Comparison of ENCODE assay signal across 8 cellular contexts in the genomic region with DNA sequence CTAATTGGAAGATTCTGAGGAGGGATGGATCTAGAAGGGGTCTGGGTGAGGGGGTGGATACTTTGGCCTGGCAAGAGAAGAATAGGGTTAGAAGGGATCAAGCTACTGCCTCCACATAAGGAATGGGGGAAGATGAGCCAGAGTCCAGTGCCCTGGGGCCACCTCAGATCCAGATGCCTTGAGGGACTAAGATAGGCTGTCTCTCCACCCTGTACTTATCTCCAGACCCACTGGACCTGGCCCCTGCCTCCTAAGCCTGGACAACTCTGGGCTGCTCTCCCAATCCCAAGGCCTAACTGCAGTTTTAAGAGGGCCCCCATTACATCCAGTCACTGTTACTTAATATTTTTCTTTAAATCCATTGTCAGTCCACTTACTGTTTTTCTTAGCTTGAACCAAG. TPM values are rescaled to one million over a fixed set of nuclear protein-coding genes. Genes with fewer than 3 reads are reported as not detected.
DNase-seq lines count a peak whose midpoint lies in the region; FAIRE-seq lines count a peak whose summit lies in the region.

No MANE protein-coding gene starts in this region.

- H3K36me3 ChIP-seq in subcutaneous abdominal adipose tissue (ENCODE audit: control insufficient read depth in 5 of 5, insufficient read depth in 5 of 5, low read length in 5 of 5) (no peaks in the 10 kb centered on the region), small intestine (ENCODE audit: control insufficient read depth in 2 of 2, insufficient read depth in 2 of 2, low read length in 2 of 2) (no peaks in the 10 kb centered on the region)

- no peaks in the 10 kb centered on the region for H3K27me3 Mint-ChIP-seq in T-helper 1 cell treated with Interleukin-12 subunit alpha and Interleukin-12 subunit beta and Interleukin-4 antibody, amounts not matched to agents 30 μg/mL and 1 μg/mL, for 36 hours (ENCODE audit: low read depth)
- H3K27me3 Mint-ChIP-seq in activated naive CD8-positive, alpha-beta T cell treated with anti-CD3 and anti-CD28 coated beads for 36 hours, result no peaks in the 10 kb centered on the region
- H3K27me3 Mint-ChIP-seq in immature natural killer cell (ENCODE audit: low read depth in 3 of 3), result peaks cover 6 to 11% (median 8%) of the 10 kb centered on the region in 3 donors

- no peaks in the 10 kb centered on the region for H3K9me3 ChIP-seq in subcutaneous abdominal adipose tissue (ENCODE audit: control insufficient read depth in 5 of 5, low read length in 5 of 5)
- H3K9me3 ChIP-seq in small intestine (ENCODE audit: control insufficient read depth, low read depth), result no peaks in the 10 kb centered on the region

- peaks cover 1% of the 10 kb centered on the region for H3K36me3 Mint-ChIP-seq in T-helper 1 cell treated with Interleukin-12 subunit alpha and Interleukin-12 subunit beta and Interleukin-4 antibody, amounts not matched to agents 30 μg/mL and 1 μg/mL, for 36 hours (ENCODE audit: low read depth)
- peaks cover 4% of the 10 kb centered on the region for H3K36me3 Mint-ChIP-seq in activated naive CD8-positive, alpha-beta T cell treated with anti-CD3 and anti-CD28 coated beads for 36 hours
- H3K36me3 Mint-ChIP-seq in immature natural killer cell, result peaks cover 0 to 4% (median 0%) of the 10 kb centered on the region in 3 donors

- H3K9me3 Mint-ChIP-seq in T-helper 1 cell treated with Interleukin-12 subunit alpha and Interleukin-12 subunit beta and Interleukin-4 antibody, amounts not matched to agents 30 μg/mL and 1 μg/mL, for 36 hours, result no peaks in the 10 kb centered on the region
- no peaks in the 10 kb centered on the region for H3K9me3 Mint-ChIP-seq in activated naive CD8-positive, alpha-beta T cell treated with anti-CD3 and anti-CD28 coated beads for 36 hours
- H3K9me3 Mint-ChIP-seq in immature natural killer cell, result no peaks in the 10 kb centered on the region

- H3K27ac ChIP-seq in subcutaneous abdominal adipose tissue (ENCODE audit: low read depth, low read length) (peak overlapping the region; percentile 78), small intestine (ENCODE audit: low read depth in 1 of 2, low read length in 1 of 2) (peak overlapping the region in 1 of 2 donors; percentile 51)

- H3K4me1 Mint-ChIP-seq in T-helper 1 cell treated with Interleukin-12 subunit alpha and Interleukin-12 subunit beta and Interleukin-4 antibody, amounts not matched to agents 30 μg/mL and 1 μg/mL, for 36 hours (ENCODE audit: low read depth), result peaks cover 20% of the 10 kb centered on the region
- H3K4me1 Mint-ChIP-seq in activated naive CD8-positive, alpha-beta T cell treated with anti-CD3 and anti-CD28 coated beads for 36 hours, result peaks cover 24% of the 10 kb centered on the region
- peaks cover 41 to 48% of the 10 kb centered on the region in 2 donors for H3K4me1 Mint-ChIP-seq in immature natural killer cell

- no peak for FAIRE-seq in small intestine (lab: Jason Lieb, UNC)

- peak overlapping the region; percentile 87 to 93 (median 92) for H3K4me3 ChIP-seq in subcutaneous abdominal adipose tissue (ENCODE audit: low read depth in 1 of 5, low read length in 5 of 5)
- H3K4me3 ChIP-seq in small intestine (ENCODE audit: low read depth in 1 of 2, low read length in 2 of 2), result peak overlapping the region in 1 of 2 donors; percentile 78

- H3K4me1 ChIP-seq in subcutaneous abdominal adipose tissue (ENCODE audit: control insufficient read depth in 5 of 5, insufficient read depth in 5 of 5, low read length in 5 of 5) (peaks cover 13 to 72% (median 66%) of the 10 kb centered on the region in 5 donors), small intestine (ENCODE audit: control insufficient read depth in 2 of 2, insufficient read depth in 1 of 2, low read depth in 1 of 2, low read length in 1 of 2) (peaks cover 3 to 8% of the 10 kb centered on the region in 2 donors)

- peak overlapping the region; percentile 92 for H3K4me3 Mint-ChIP-seq in T-helper 1 cell treated with Interleukin-12 subunit alpha and Interleukin-12 subunit beta and Interleukin-4 antibody, amounts not matched to agents 30 μg/mL and 1 μg/mL, for 36 hours
- H3K4me3 Mint-ChIP-seq in activated naive CD8-positive, alpha-beta T cell treated with anti-CD3 and anti-CD28 coated beads for 36 hours, result peak overlapping the region; percentile 89
- peak overlapping the region; percentile 94 to 96 (median 95) for H3K4me3 Mint-ChIP-seq in immature natural killer cell

- H3K9ac ChIP-seq in subcutaneous abdominal adipose tissue (ENCODE audit: low read length in 5 of 5), result peak overlapping the region; percentile 91 to 98 (median 95)

- DNase-seq in T-helper 1 cell (no peak), immature natural killer cell (no peak), small intestine (no peak), NK-92 (lab: John Stamatoyannopoulos, UW; ENCODE audit: unreplicated experiment) (no peak)
- no peak for DNase-seq in activated naive CD8-positive, alpha-beta T cell treated with anti-CD3 and anti-CD28 coated beads for 36 hours
- DNase-seq in activated CD4-positive, CD25-positive, alpha-beta regulatory T cell (lab: John Stamatoyannopoulos, UW), result no peak

- H3K27ac Mint-ChIP-seq in T-helper 1 cell treated with Interleukin-12 subunit alpha and Interleukin-12 subunit beta and Interleukin-4 antibody, amounts not matched to agents 30 μg/mL and 1 μg/mL, for 36 hours, result peak overlapping the region; percentile 64
- no peak overlapping the region for H3K27ac Mint-ChIP-seq in activated naive CD8-positive, alpha-beta T cell treated with anti-CD3 and anti-CD28 coated beads for 36 hours
- H3K27ac Mint-ChIP-seq in immature natural killer cell, result peak overlapping the region in 5 of 6 donors; percentile 10 to 90 (median 83)

- no peaks in the 10 kb centered on the region for H3K27me3 ChIP-seq in subcutaneous abdominal adipose tissue (ENCODE audit: control insufficient read depth in 5 of 5, insufficient read depth in 4 of 5, low read length in 5 of 5)
- no peaks in the 10 kb centered on the region for H3K27me3 ChIP-seq in small intestine (ENCODE audit: control insufficient read depth in 2 of 2, insufficient read depth in 2 of 2, low read length in 2 of 2)

RNA-seq across cellular contexts. Expression of a gene that starts 2.0 kb away (rescaled TPM):
- total RNA-seq in activated naive CD8-positive, alpha-beta T cell treated with anti-CD3 and anti-CD28 coated beads for 36 hours, result 10 to 100 TPM; 22.9 to 25.2 TPM
- polyA plus RNA-seq in immature natural killer cell (10 to 100 TPM; 12.7 to 13.4 (median 13.2) TPM), small intestine (10 to 100 TPM; 33.5 to 35.6 (median 35.0) TPM)

RNA-seq across cellular contexts. Expression of a gene that starts 17.4 kb away (rescaled TPM):
- total RNA-seq in activated naive CD8-positive, alpha-beta T cell treated with anti-CD3 and anti-CD28 coated beads for 36 hours, result 100 to 1,000 TPM; 209 to 219 TPM
- 100 to 1,000 TPM; 270 to 364 (median 329) TPM for polyA plus RNA-seq in immature natural killer cell
- 100 to 1,000 TPM; 240 to 283 (median 280) TPM for polyA plus RNA-seq in small intestine

RNA-seq across cellular contexts. Expression of a gene that starts 22.0 kb away (rescaled TPM):
- total RNA-seq in activated naive CD8-positive, alpha-beta T cell treated with anti-CD3 and anti-CD28 coated beads for 36 hours, result 10 to 100 TPM; 73.2 to 74.4 TPM
- polyA plus RNA-seq in immature natural killer cell, result 10 to 100 TPM; 34.6 to 51.5 (median 50.2) TPM
- polyA plus RNA-seq in small intestine, result 10 to 100 TPM; 33.8 to 43.4 (median 34.3) TPM

RNA-seq across cellular contexts. Expression of a gene that starts 28.8 kb away (rescaled TPM):
- 10 to 100 TPM; 57.2 to 58.7 TPM for total RNA-seq in activated naive CD8-positive, alpha-beta T cell treated with anti-CD3 and anti-CD28 coated beads for 36 hours
- 10 to 100 TPM; 19.1 to 47.1 (median 28.9) TPM for polyA plus RNA-seq in immature natural killer cell
- 10 to 100 TPM; 43.7 to 93.5 (median 61.6) TPM for polyA plus RNA-seq in small intestine
